In genomic region chr10:19541299-19541698, GRCh38 we compare ENCODE assay signal across 24 cellular contexts.
"Had no signal": no experiment of that assay in that cellular context is flagged by ENCODE, and none has a peak within 500 bp of the region (broad histone marks: within the 10 kb centered on the region; RNA-seq: fewer than 3 reads in every experiment).

No MANE protein-coding gene starts in this region.

- H3K36me3 ChIP-seq: stomach, suprapubic skin, thoracic aorta, thyroid gland, tibial artery, tibial nerve, transverse colon, upper lobe of left lung, upper lobe of right lung, uterus, vagina had no signal

- DNase-seq: stimulated activated CD4-positive, alpha-beta T cell treated with anti-CD3 and anti-CD28 coated beads, Interleukin-2, amount 100 ng/mL, for 48 hours; stimulated activated CD4-positive, alpha-beta T cell treated with anti-CD3 and anti-CD28 coated beads, Interleukin-4, amount 100 ng/mL, for 1 hour; stimulated activated CD4-positive, alpha-beta T cell treated with anti-CD3 and anti-CD28 coated beads, Interleukin-4, amount 100 ng/mL, for 24 hours; stimulated activated CD4-positive, alpha-beta T cell treated with anti-CD3 and anti-CD28 coated beads, Interleukin-4, amount 100 ng/mL, for 4 hours; stimulated activated CD8-positive, alpha-beta memory T cell treated with anti-CD3 and anti-CD28 coated beads, Interleukin-4, amount 100 ng/mL, for 48 hours; stimulated activated naive B cell treated with anti-CD40 and anti-IgM and Interleukin-4, amounts not matched to agents 10 μg/mL and 1 μg/mL and 100 μg/mL, for 72 hours; stimulated activated naive CD4-positive, alpha-beta T cell; stimulated activated naive CD4-positive, alpha-beta T cell treated with Interleukin-2 at 50 U/mL for 16 hours; stimulated activated naive CD8-positive, alpha-beta T cell treated with anti-CD3 and anti-CD28 coated beads, Interleukin-15, amount 100 ng/mL, for 72 hours; stimulated activated naive CD8-positive, alpha-beta T cell treated with anti-CD3 and anti-CD28 coated beads, Interleukin-15, Interleukin-2, amounts not matched to agents 100 U/mL and 50 U/mL, for 24 hours; stomach; substantia nigra; testis; thyroid gland; tibial artery; transverse colon; trophoblast cell; upper lobe of left lung; upper lobe of right lung; uterus had no signal

- H3K4me3 ChIP-seq: stomach, suprapubic skin, testis, thoracic aorta, thyroid gland, tibial artery, tibial nerve, transverse colon, upper lobe of left lung, upper lobe of right lung, uterus, vagina had no signal

- H3K27ac ChIP-seq: stomach, suprapubic skin, testis, thoracic aorta, thyroid gland, tibial artery, tibial nerve, transverse colon, upper lobe of left lung, upper lobe of right lung, uterus, vagina had no signal

- H3K9me3 ChIP-seq: stomach, suprapubic skin, testis, thoracic aorta, thyroid gland, tibial artery, tibial nerve, transverse colon, upper lobe of left lung, upper lobe of right lung, uterus, vagina had no signal

- H3K27me3 ChIP-seq: stomach, suprapubic skin, testis, thyroid gland, tibial artery, tibial nerve, transverse colon, upper lobe of left lung, upper lobe of right lung, uterus, vagina had no signal
